Comparison of ENCODE assay signal across 30 cellular contexts in the genomic region with DNA sequence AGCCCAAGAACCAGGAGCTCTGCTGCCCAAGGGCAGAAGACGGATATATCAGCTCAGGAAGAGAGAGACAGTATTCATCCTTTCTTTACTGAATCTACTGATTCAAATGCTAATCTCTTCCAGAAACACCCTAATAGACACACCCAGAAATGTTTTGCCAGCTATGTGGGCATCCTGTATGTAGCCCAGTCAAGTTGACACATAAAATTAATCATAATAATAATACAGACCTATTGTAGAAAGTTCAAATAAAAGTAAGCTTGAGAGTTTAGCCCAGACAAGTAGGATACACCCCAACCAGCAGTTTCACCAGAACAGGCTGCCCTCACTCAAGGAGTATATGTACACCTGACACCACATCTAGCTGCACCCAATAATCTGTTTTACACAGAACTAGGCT.
DNase-seq lines count a peak whose midpoint lies in the region; ATAC-seq and TF ChIP-seq lines count a peak whose summit lies in the region.
"Had no signal": no experiment of that assay in that cellular context is flagged by ENCODE, and none has a peak within 500 bp of the region (broad histone marks: within the 10 kb centered on the region; RNA-seq: fewer than 3 reads in every experiment).

No MANE protein-coding gene starts in this region.

- peaks cover 11% of the 10 kb centered on the region for H3K4me1 Mint-ChIP-seq in GM23338
- no peaks in the 10 kb centered on the region for H3K4me1 Mint-ChIP-seq in CD4-positive, alpha-beta memory T cell
- H3K4me1 Mint-ChIP-seq: B cell; CD14-positive monocyte; CD4-positive, CD25-positive, alpha-beta regulatory T cell; CD8-positive, alpha-beta memory T cell had no signal

- no peak overlapping the region for H3K27ac Mint-ChIP-seq in GM23338
- H3K27ac Mint-ChIP-seq in CD4-positive, alpha-beta memory T cell: no peak overlapping the region
- H3K27ac Mint-ChIP-seq: B cell; CD14-positive monocyte; CD4-positive, alpha-beta T cell; CD4-positive, CD25-positive, alpha-beta regulatory T cell; CD8-positive, alpha-beta memory T cell; CD8-positive, alpha-beta T cell had no signal

- H3K36me3 Mint-ChIP-seq in GM23338 (ENCODE audit: low read depth): no peaks in the 10 kb centered on the region
- no peaks in the 10 kb centered on the region for H3K36me3 Mint-ChIP-seq in CD4-positive, alpha-beta memory T cell
- H3K36me3 Mint-ChIP-seq: CD14-positive monocyte; CD4-positive, CD25-positive, alpha-beta regulatory T cell; CD8-positive, alpha-beta memory T cell; CD8-positive, alpha-beta T cell had no signal

- H3F3A ChIP-seq in GM23338 (replicated peaks; ENCODE audit: low read depth): no peaks in the 10 kb centered on the region

- H3K4me3 ChIP-seq in HEK293 (ENCODE audit: low read depth, low read length): no peak overlapping the region
- H3K4me3 ChIP-seq in GM23338: no peak overlapping the region
- H3K4me3 ChIP-seq in CD4-positive, alpha-beta memory T cell (ENCODE audit: low read length in 2 of 2): no peak overlapping the region
- H3K4me3 ChIP-seq: A549; BLaER1; BLaER1 treated with 17β-estradiol and CSF1 and Interleukin-3, amounts not matched to agents 10 nM and 100 nM had no signal

- TF ChIP-seq CTCF in HEK293 (tag by site-specific recombination; IDR thresholded peaks at IDR 0.05) (no peak), GM23338 (conservative IDR thresholded peaks at IDR 0.05; ENCODE audit: low read depth in 2 of 2) (no peak)

- no peak overlapping the region for H2AFZ ChIP-seq in GM23338

- peaks cover 2% of the 10 kb centered on the region for H3K27me3 Mint-ChIP-seq in GM23338 (ENCODE audit: insufficient read depth, low read depth, poor library complexity)
- H3K27me3 Mint-ChIP-seq in CD4-positive, alpha-beta memory T cell: no peaks in the 10 kb centered on the region
- H3K27me3 Mint-ChIP-seq: B cell; CD4-positive, alpha-beta T cell; CD8-positive, alpha-beta memory T cell had no signal

- peaks cover 4% of the 10 kb centered on the region; the same call in 1 of the 3 replicates for H3K9me3 Mint-ChIP-seq in GM23338
- H3K9me3 Mint-ChIP-seq in CD4-positive, alpha-beta memory T cell: peaks cover 0 to 5% (median 0%) of the 10 kb centered on the region in 8 donors
- H3K9me3 Mint-ChIP-seq: CD8-positive, alpha-beta T cell had no signal

- no peaks in the 10 kb centered on the region for H3K9me3 ChIP-seq in HEK293 (ENCODE audit: control insufficient read depth, insufficient read depth, low read depth, low read length)
- no peaks in the 10 kb centered on the region for H3K9me3 ChIP-seq in CD4-positive, alpha-beta memory T cell (ENCODE audit: control insufficient read depth in 1 of 2, low read length in 2 of 2)
- H3K9me3 ChIP-seq: A549; BE2C; BLaER1; BLaER1 treated with 17β-estradiol and CSF1 and Interleukin-3, amounts not matched to agents 10 nM and 100 nM; Caco-2 had no signal

- no peaks in the 10 kb centered on the region for H3K27me3 ChIP-seq in GM23338 (ENCODE audit: insufficient read depth)
- no peaks in the 10 kb centered on the region for H3K27me3 ChIP-seq in CD4-positive, alpha-beta memory T cell (ENCODE audit: insufficient read depth, low read length)
- H3K27me3 ChIP-seq: BE2C; BLaER1; BLaER1 treated with 17β-estradiol and CSF1 and Interleukin-3, amounts not matched to agents 10 nM and 100 nM had no signal

- H3K4me2 ChIP-seq in GM23338: no peak overlapping the region
- H3K4me2 ChIP-seq: A549; BLaER1; BLaER1 treated with 17β-estradiol and CSF1 and Interleukin-3, amounts not matched to agents 10 nM and 100 nM had no signal

- no peak for DNase-seq in GM23338 (ENCODE audit: low spot score)
- DNase-seq in CD4-positive, alpha-beta memory T cell: no peak
- DNase-seq: 8988T; ACHN; AML-193; BE2C; C1 segment of cervical spinal cord; Caco-2; Calu3; CD4-positive, alpha-beta T cell; CD4-positive, CD25-positive, alpha-beta regulatory T cell; CD8-positive, alpha-beta memory T cell; CD8-positive, alpha-beta T cell; COR-L47; DMS 273 treated with DMSO at 0.1 percent for 48 hours; DMS153; DMS53; DMS79; DMS79 treated with DMSO at 0.1 percent for 48 hours; DND-41; EL had no signal

- no peaks in the 10 kb centered on the region for H3K36me3 ChIP-seq in HEK293 (ENCODE audit: control insufficient read depth in 2 of 2, insufficient read depth in 1 of 2, low read length in 2 of 2)
- no peaks in the 10 kb centered on the region for H3K36me3 ChIP-seq in GM23338 (ENCODE audit: insufficient read depth)
- H3K36me3 ChIP-seq in CD4-positive, alpha-beta memory T cell (ENCODE audit: insufficient read depth, low read length): no peaks in the 10 kb centered on the region
- H3K36me3 ChIP-seq: BE2C; BLaER1; BLaER1 treated with 17β-estradiol and CSF1 and Interleukin-3, amounts not matched to agents 10 nM and 100 nM had no signal

- CTCF ChIA-PET in HEK293 (lab: Yijun Ruan, JAX): interaction anchor here (0.6 to 2.2 kb wide), 2 partner anchors 219 to 341 kb away, joined by 3 to 9 read pairs; no protein-coding TSS in a partner anchor
- CTCF ChIA-PET in CD4-positive, alpha-beta memory T cell (lab: Charles Lee; ENCODE audit: partially characterized antibody): no interaction called here

- POLR2A ChIA-PET in HEK293 (lab: Yijun Ruan, JAX): no interaction called here
- POLR2A ChIA-PET in CD4-positive, alpha-beta memory T cell (lab: Charles Lee; ENCODE audit: partially characterized antibody): no interaction called here

- intact Hi-C loops in CD4-positive, alpha-beta memory T cell (cut with micrococcal nuclease): no loop called here

- H3K27ac ChIP-seq in HEK293 (ENCODE audit: extremely low read depth, low read depth, low read length) (no peak overlapping the region), GM23338 (ENCODE audit: low read depth) (no peak overlapping the region)
- no peak overlapping the region for H3K27ac ChIP-seq in CD4-positive, alpha-beta memory T cell (ENCODE audit: low read depth, low read length)
- H3K27ac ChIP-seq: 22Rv1; A549; BLaER1; BLaER1 treated with 17β-estradiol and CSF1 and Interleukin-3, amounts not matched to agents 10 nM and 100 nM; C4-2B had no signal

- H3K79me2 ChIP-seq in GM23338 (replicated peaks; ENCODE audit: insufficient read depth): no peaks in the 10 kb centered on the region

- ATAC-seq in esophagus mucosa (peak; percentile 59), GM23338 (no peak)
- ATAC-seq: A549; CD8-positive, alpha-beta T cell had no signal

- H4K20me1 ChIP-seq in GM23338 (replicated peaks; ENCODE audit: insufficient read depth): no peaks in the 10 kb centered on the region
- H4K20me1 ChIP-seq: BLaER1; BLaER1 treated with 17β-estradiol and CSF1 and Interleukin-3, amounts not matched to agents 10 nM and 100 nM had no signal

- no peaks in the 10 kb centered on the region for H3K9me2 ChIP-seq in GM23338 (ENCODE audit: insufficient read depth)

- H3K4me1 ChIP-seq in HEK293 (ENCODE audit: control insufficient read depth, insufficient read depth, low read length) (no peaks in the 10 kb centered on the region), GM23338 (ENCODE audit: insufficient read depth) (peaks cover under 1% of the 10 kb centered on the region)
- no peaks in the 10 kb centered on the region for H3K4me1 ChIP-seq in CD4-positive, alpha-beta memory T cell (ENCODE audit: insufficient read depth, low read length)
- H3K4me1 ChIP-seq: A549; BE2C; BLaER1; BLaER1 treated with 17β-estradiol and CSF1 and Interleukin-3, amounts not matched to agents 10 nM and 100 nM; Caco-2 had no signal

- H3K4me3 Mint-ChIP-seq in GM23338: no peak overlapping the region
- no peak overlapping the region for H3K4me3 Mint-ChIP-seq in CD4-positive, alpha-beta memory T cell
- H3K4me3 Mint-ChIP-seq: B cell; CD14-positive monocyte; CD4-positive, alpha-beta T cell; CD4-positive, CD25-positive, alpha-beta regulatory T cell; CD8-positive, alpha-beta memory T cell; CD8-positive, alpha-beta T cell had no signal

TF ChIP-seq in HEK293, 187 proteins besides CTCF, POLR2A, EP300 and RAD21:
- TF ChIP-seq ZNF561 (tag by site-specific recombination; IDR thresholded peaks at IDR 0.05; ENCODE audit: borderline replicate concordance): no peak
- no peak for TF ChIP-seq ZNF610 (tag by site-specific recombination; IDR thresholded peaks at IDR 0.05; ENCODE audit: borderline replicate concordance)
- TF ChIP-seq ZNF202 (tag by site-specific recombination; IDR thresholded peaks at IDR 0.05; ENCODE audit: borderline replicate concordance): no peak
- TF ChIP-seq ZNF416 (tag by site-specific recombination; IDR thresholded peaks at IDR 0.05): 0 out of 2 replicates have a peak, but pooled peaks have one; percentile 64
- no peak for TF ChIP-seq PRDM1 (tag by site-specific recombination; IDR thresholded peaks at IDR 0.05)
- TF ChIP-seq SP3 (tag by site-specific recombination; IDR thresholded peaks at IDR 0.05): no peak
- TF ChIP-seq ZNF19 (tag by site-specific recombination; IDR thresholded peaks at IDR 0.05; ENCODE audit: low read depth): no peak
- TF ChIP-seq SCRT1 (tag by site-specific recombination; IDR thresholded peaks at IDR 0.05; ENCODE audit: borderline replicate concordance): no peak
- TF ChIP-seq ZNF2 (tag by site-specific recombination; IDR thresholded peaks at IDR 0.05): no peak

TF ChIP-seq in GM23338, 12 proteins besides CTCF, POLR2A, EP300 and RAD21 (continues in another document):
- TF ChIP-seq POLR2AphosphoS5 (IDR thresholded peaks at IDR 0.05; ENCODE audit: low read depth): no peak
